1 cellular context compared by ENCODE assay signal in genomic region chr16:86512860-86513470, GRCh38.
TF ChIP-seq lines count a peak whose summit lies in the region.

No MANE protein-coding gene starts in this region.

TF ChIP-seq in endothelial cell of umbilical vein, 7 proteins besides CTCF, POLR2A, EP300 and RAD21:
- TF ChIP-seq FOS (IDR thresholded peaks at IDR 0.05; ENCODE audit: borderline replicate concordance, insufficient read depth, low read length) (no peak), EZH2 (IDR thresholded peaks at IDR 0.05; ENCODE audit: borderline replicate concordance, low read depth, low read length, severe bottlenecking) (peak; percentile 46), GATA2 (IDR thresholded peaks at IDR 0.05; ENCODE audit: insufficient read depth, insufficient read length, low read depth, low read length) (no peak)
